14 cellular contexts compared by ENCODE assay signal in genomic region chr7:12646139-12646538, GRCh38. TPM values are rescaled to one million over a fixed set of nuclear protein-coding genes. Genes with fewer than 3 reads are reported as not detected.
DNase-seq lines count a peak whose midpoint lies in the region; TF ChIP-seq lines count a peak whose summit lies in the region.
"Had no signal": no experiment of that assay in that cellular context is flagged by ENCODE, and none has a peak within 500 bp of the region (broad histone marks: within the 10 kb centered on the region; RNA-seq: fewer than 3 reads in every experiment).

No MANE protein-coding gene starts in this region.

- TF ChIP-seq CTCF in choroid plexus epithelial cell (conservative IDR thresholded peaks at IDR 0.05; ENCODE audit: low read depth, low read length) (no peak), osteoblast (IDR thresholded peaks at IDR 0.05; ENCODE audit: extremely low read depth, low read depth, low read length) (no peak)

- H3K4me2 ChIP-seq in osteoblast (ENCODE audit: insufficient read depth, low read length): no peak overlapping the region
- H3K4me2 ChIP-seq: hepatocyte had no signal

- H3K9me3 ChIP-seq in osteoblast (ENCODE audit: low read depth, low read length): no peaks in the 10 kb centered on the region
- H3K9me3 ChIP-seq: esophagus squamous epithelium, thyroid gland had no signal

- no peak overlapping the region for H3K4me3 ChIP-seq in choroid plexus epithelial cell (ENCODE audit: low read depth, low read length)
- no peak overlapping the region for H3K4me3 ChIP-seq in osteoblast (ENCODE audit: insufficient read depth, low read length)
- H3K4me3 ChIP-seq: esophagus squamous epithelium, hepatocyte, thyroid gland had no signal

- H2AFZ ChIP-seq in osteoblast (ENCODE audit: low read length): peak overlapping the region; percentile 56

- no peaks in the 10 kb centered on the region for H3K27me3 ChIP-seq in osteoblast (ENCODE audit: insufficient read depth, low read length)
- H3K27me3 ChIP-seq: esophagus squamous epithelium, hepatocyte, thyroid gland had no signal

- peak overlapping the region; percentile 64 for H3K27ac ChIP-seq in osteoblast (ENCODE audit: low read depth, low read length)
- H3K27ac ChIP-seq: esophagus squamous epithelium, hepatocyte, thyroid gland had no signal

- no peaks in the 10 kb centered on the region for H3K79me2 ChIP-seq in osteoblast (ENCODE audit: insufficient read depth, low read length)
- H3K79me2 ChIP-seq: hepatocyte had no signal

- peaks cover 18% of the 10 kb centered on the region for H3K4me1 ChIP-seq in osteoblast (ENCODE audit: insufficient read depth, low read length)

- H4K20me1 ChIP-seq in osteoblast (ENCODE audit: insufficient read depth, low read length): no peaks in the 10 kb centered on the region

- peak; percentile 11 for DNase-seq in GM04503 (ENCODE audit: low read depth)
- peak; percentile 58 for DNase-seq in OCI-M1 (lab: John Stamatoyannopoulos, UW)
- DNase-seq in choroid plexus epithelial cell (ENCODE audit: low read depth): peak; percentile 71
- DNase-seq in osteoblast (ENCODE audit: insufficient read length, low spot score, missing footprints): peak; percentile 15
- no peak for DNase-seq in T1000 (lab: John Stamatoyannopoulos, UW)
- no peak for DNase-seq in superior temporal gyrus (ENCODE audit: extremely low spot score)
- DNase-seq in D341Med (ENCODE audit: low spot score): no peak
- DNase-seq: activated CD4-positive, alpha-beta T cell treated with anti-CD3 and anti-CD28 coated beads, Interleukin-2, amount 50 U/mL, for 4 hours; DMS79 treated with DMSO at 0.1 percent for 48 hours; esophagus squamous epithelium; left cardiac atrium; NCI-H1694; thyroid gland had no signal

- H3K36me3 ChIP-seq in osteoblast (ENCODE audit: insufficient read depth, low read length): no peaks in the 10 kb centered on the region
- H3K36me3 ChIP-seq: thyroid gland had no signal

RNA-seq across cellular contexts. Expression of gene ARL4A, which starts 41.3 kb away (rescaled TPM):
- total RNA-seq in osteoblast: 20.6 and 25.3 TPM in 2 replicates

Comparison
In these comparisons a context has a peak if more than half of its experiments do, and no peak if none do; other contexts are left out.
1. DNase-seq: peak in GM04503 (single experiment), OCI-M1 (single experiment), choroid plexus epithelial cell (single experiment) and osteoblast (single experiment); none in T1000 (single experiment), superior temporal gyrus (single experiment) and D341Med (single experiment).